ENCODE assay signal across 8 cellular contexts in the genomic region with DNA sequence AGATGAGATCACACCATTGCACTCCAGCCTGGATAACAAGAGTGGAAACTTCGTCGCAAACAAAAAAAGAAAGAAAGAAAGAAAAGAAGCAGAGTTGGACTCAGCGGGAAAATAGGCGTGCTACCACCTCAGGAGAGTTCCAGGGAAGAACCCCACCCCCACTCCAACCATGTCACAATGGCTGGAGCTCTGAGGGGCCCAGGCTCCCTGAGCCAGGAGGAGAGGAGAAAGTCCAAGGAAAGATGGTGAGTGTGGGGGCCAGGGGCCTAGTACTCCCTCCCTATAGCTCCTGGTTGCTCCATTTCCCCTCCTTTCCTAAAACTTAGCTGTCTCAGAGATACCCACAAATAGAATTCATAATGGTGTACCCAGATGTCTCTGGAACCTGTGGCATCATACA. TPM values are rescaled to one million over a fixed set of nuclear protein-coding genes. Genes with fewer than 3 reads are reported as not detected.
DNase-seq lines count a peak whose midpoint lies in the region; ATAC-seq and TF ChIP-seq lines count a peak whose summit lies in the region.
"Not testable (repeated sequence)": the region's sequence is repeated elsewhere in the genome, so short reads cannot be mapped to it uniquely, and the experiment has no call there.

SLC35G6 (plus strand) TSS at position 172 of the 400 bp plus-strand sequence; CDS start at position 243, 71 bp downstream.

- TF ChIP-seq EP300 in gastroesophageal sphincter (IDR thresholded peaks at IDR 0.05); transverse colon (IDR thresholded peaks at IDR 0.05; ENCODE audit: low read depth): not testable (repeated sequence)

- not testable (repeated sequence) for TF ChIP-seq CTCF in CD8-positive, alpha-beta T cell (IDR thresholded peaks at IDR 0.05); body of pancreas (IDR thresholded peaks at IDR 0.05); gastroesophageal sphincter (IDR thresholded peaks at IDR 0.05); mucosa of descending colon (IDR thresholded peaks at IDR 0.05); psoas muscle (IDR thresholded peaks at IDR 0.05); transverse colon (IDR thresholded peaks at IDR 0.05)

- TF ChIP-seq POLR2A in body of pancreas (IDR thresholded peaks at IDR 0.05); gastroesophageal sphincter (IDR thresholded peaks at IDR 0.05); transverse colon (IDR thresholded peaks at IDR 0.05): not testable (repeated sequence)

- peak within 1 kb of the TSS; percentile 100 for H3K4me3 Mint-ChIP-seq in CD8-positive, alpha-beta T cell
- peak within 1 kb of the TSS; percentile 89 for H3K4me3 Mint-ChIP-seq in activated CD4-positive, alpha-beta memory T cell treated with anti-CD3 and anti-CD28 coated beads for 36 hours

- H3K27me3 ChIP-seq in CD8-positive, alpha-beta T cell (ENCODE audit: insufficient read depth, low read length); NT2/D1 (ENCODE audit: insufficient read depth, insufficient read length); body of pancreas; gastroesophageal sphincter; psoas muscle (ENCODE audit: insufficient read depth in 3 of 3, low read length in 2 of 3); transverse colon: not testable (repeated sequence)

- not testable (repeated sequence) for H3K9me3 Mint-ChIP-seq in CD8-positive, alpha-beta T cell; activated CD4-positive, alpha-beta memory T cell treated with anti-CD3 and anti-CD28 coated beads for 36 hours

- POLR2A ChIA-PET in CD8-positive, alpha-beta T cell (lab: Charles Lee), result interaction anchor here (0.6 to 3.6 kb wide), 3 partner anchors 45 to 199 kb away, joined by 3 to 47 read pairs (median 3); partner anchors contain the start of gene TMEM102
- POLR2A ChIA-PET in activated CD4-positive, alpha-beta memory T cell treated with anti-CD3 and anti-CD28 coated beads for 36 hours (lab: Charles Lee), result interaction anchor here (1.3 kb wide), 1 partner anchor 206 kb away, joined by 4 read pairs; the partner anchor contains the start of gene TP53

- CTCF ChIA-PET in CD8-positive, alpha-beta T cell (lab: Charles Lee), result interaction anchor here (1.1 to 4.0 kb wide), 4 partner anchors 26 to 87 kb away, joined by 3 to 34 read pairs (median 6); partner anchors contain the start of gene PLSCR3
- CTCF ChIA-PET in activated CD4-positive, alpha-beta memory T cell treated with anti-CD3 and anti-CD28 coated beads for 36 hours (lab: Charles Lee), result interaction anchor here (1.1 to 6.2 kb wide), 2 partner anchors 45 to 85 kb away, joined by 3 to 54 read pairs; partner anchors contain the start of gene TMEM102

- peak within 1 kb of the TSS; percentile 86 for H3K4me3 ChIP-seq in CD8-positive, alpha-beta T cell (ENCODE audit: low read depth, low read length)
- H3K4me3 ChIP-seq in NT2/D1 (ENCODE audit: insufficient read length, low read depth); body of pancreas; mucosa of descending colon: not testable (repeated sequence)
- H3K4me3 ChIP-seq in gastroesophageal sphincter (peak within 1 kb of the TSS in 1 of 2 donors; percentile 100), psoas muscle (peak within 1 kb of the TSS; percentile 97), transverse colon (peak within 1 kb of the TSS in 1 of 4 donors; percentile 90)

- peaks cover 43% of the 10 kb centered on the region for H3K4me1 ChIP-seq in CD8-positive, alpha-beta T cell (ENCODE audit: insufficient read depth, low read length)
- peaks cover 14% of the 10 kb centered on the region for H3K4me1 ChIP-seq in NT2/D1 (ENCODE audit: insufficient read depth, insufficient read length)
- peaks cover 49% of the 10 kb centered on the region for H3K4me1 ChIP-seq in body of pancreas
- H3K4me1 ChIP-seq in gastroesophageal sphincter, result peaks cover 6 to 76% (median 34%) of the 10 kb centered on the region in 3 donors
- H3K4me1 ChIP-seq in mucosa of descending colon (ENCODE audit: low read depth), result peaks cover 32% of the 10 kb centered on the region
- H3K4me1 ChIP-seq in psoas muscle, result peaks cover 51% of the 10 kb centered on the region
- peaks cover 14 to 48% (median 34%) of the 10 kb centered on the region in 4 donors for H3K4me1 ChIP-seq in transverse colon

- H3K27ac Mint-ChIP-seq in CD8-positive, alpha-beta T cell, result peak within 1 kb of the TSS; percentile 100
- peak within 1 kb of the TSS; percentile 100 for H3K27ac Mint-ChIP-seq in activated CD4-positive, alpha-beta memory T cell treated with anti-CD3 and anti-CD28 coated beads for 36 hours

- ATAC-seq in CD8-positive, alpha-beta T cell; body of pancreas; gastroesophageal sphincter; mucosa of descending colon; psoas muscle: not testable (repeated sequence)

- H3K9me3 ChIP-seq in CD8-positive, alpha-beta T cell (ENCODE audit: low read length); NT2/D1 (ENCODE audit: insufficient read depth, low read length); body of pancreas; gastroesophageal sphincter; mucosa of descending colon; psoas muscle; transverse colon: not testable (repeated sequence)

- peak within 1 kb of the TSS; percentile 74 for H3K27ac ChIP-seq in CD8-positive, alpha-beta T cell (ENCODE audit: low read depth, low read length)
- H3K27ac ChIP-seq in body of pancreas (peak within 1 kb of the TSS; percentile 99 to 100 (median 99)), gastroesophageal sphincter (peak within 1 kb of the TSS; percentile 99 to 100 (median 100)), psoas muscle (peak within 1 kb of the TSS; percentile 100), transverse colon (peak within 1 kb of the TSS; percentile 99 to 100 (median 99))

- peak within 1 kb of the TSS; percentile 82 for H3K9ac ChIP-seq in NT2/D1 (ENCODE audit: insufficient read length, low read depth)

- H3K4me1 Mint-ChIP-seq in CD8-positive, alpha-beta T cell (ENCODE audit: low read depth), result peaks cover 71% of the 10 kb centered on the region
- peaks cover 66% of the 10 kb centered on the region for H3K4me1 Mint-ChIP-seq in activated CD4-positive, alpha-beta memory T cell treated with anti-CD3 and anti-CD28 coated beads for 36 hours (ENCODE audit: low read depth)

- H3K27me3 Mint-ChIP-seq in CD8-positive, alpha-beta T cell (ENCODE audit: low read depth); activated CD4-positive, alpha-beta memory T cell treated with anti-CD3 and anti-CD28 coated beads for 36 hours: not testable (repeated sequence)

- peaks cover 36% of the 10 kb centered on the region for H3K36me3 Mint-ChIP-seq in CD8-positive, alpha-beta T cell
- peaks cover 17% of the 10 kb centered on the region for H3K36me3 Mint-ChIP-seq in activated CD4-positive, alpha-beta memory T cell treated with anti-CD3 and anti-CD28 coated beads for 36 hours

- intact Hi-C loops in CD8-positive, alpha-beta T cell (cut with DNase I, micrococcal nuclease), result loop anchor here (5.0 kb wide), 4 partner anchors 129 to 469 kb away; partner anchors contain the start of genes CYB5D1 (in 1 of the 2), KCTD11 (in 1 of the 2), NAA38 (in 1 of the 2) and RNASEK (in 1 of the 2)
- intact Hi-C loops in activated CD4-positive, alpha-beta memory T cell treated with anti-CD3 and anti-CD28 coated beads for 36 hours (cut with micrococcal nuclease), result loop anchor here (5.0 kb wide), 2 partner anchors 129 to 206 kb away; partner anchors contain the start of genes KCTD11, TP53 and WRAP53
- intact Hi-C loops in body of pancreas (cut with DNase I); mucosa of descending colon (cut with DNase I, micrococcal nuclease); transverse colon (cut with DNase I; ENCODE audit: low total_unique reads): not testable (repeated sequence)
- intact Hi-C loops in psoas muscle (cut with DNase I), result loop anchor here in 1 of 2 donors (2.0 to 5.0 kb wide), 3 partner anchors 42 to 741 kb away; partner anchors contain the start of gene FGF11

- WGBS in body of pancreas, 2 donors, result 91 to 94% methylated on average over 4 of the region's 4 CpGs
- WGBS in gastroesophageal sphincter (ENCODE audit: low coverage in 1 of 2), 2 donors, result 38 to 89% methylated on average over 2 to 4 of the region's 4 CpGs
- 83 to 97% (median 86%) methylated on average over 4 of the region's 4 CpGs for WGBS in psoas muscle, 3 donors
- WGBS in transverse colon (ENCODE audit: low coverage in 1 of 2), 2 donors, result 97% methylated on average over 4 of the region's 4 CpGs; no CpG with 5 or more reads in 1 of the 2 donors

- in situ Hi-C loops in transverse colon (cut with MboI; ENCODE audit: low pct_ligation_motif_present in 1 of 4, low pct_unique_long_range_greater_than_20kb in 1 of 4, low sequenced_read_pairs in 3 of 4), result not testable (repeated sequence)

- not testable (repeated sequence) for DNase-seq in CD8-positive, alpha-beta T cell; NT2/D1 (ENCODE audit: low read depth, low spot score); activated CD4-positive, alpha-beta memory T cell treated with anti-CD3 and anti-CD28 coated beads for 36 hours; body of pancreas; psoas muscle; transverse colon
- DNase-seq in mucosa of descending colon, result peak in 2 of 3 donors; percentile 18 to 19

- H3K36me3 ChIP-seq in CD8-positive, alpha-beta T cell (ENCODE audit: insufficient read depth, low read length); NT2/D1 (ENCODE audit: insufficient read depth, insufficient read length, low read length); body of pancreas (replicated peaks in 1 of 2; ENCODE audit: insufficient read depth in 1 of 2, low read depth in 2 of 2); gastroesophageal sphincter; mucosa of descending colon (ENCODE audit: low read depth); psoas muscle (ENCODE audit: insufficient read depth in 1 of 2, low read depth in 1 of 2); transverse colon: not testable (repeated sequence)

RNA-seq across cellular contexts. Expression of gene SLC35G6, which starts in this region (rescaled TPM):
- not detected for total RNA-seq in CD8-positive, alpha-beta T cell
- not detected for total RNA-seq in activated CD4-positive, alpha-beta memory T cell treated with anti-CD3 and anti-CD28 coated beads for 36 hours
- total RNA-seq in body of pancreas, result not detected
- total RNA-seq in gastroesophageal sphincter, result not detected
- total RNA-seq in mucosa of descending colon, result not detected
- total RNA-seq in psoas muscle, result not detected
- under 1 TPM in 1 of 3 donors, not detected in 2; 0.05 TPM for polyA plus RNA-seq in psoas muscle
- not detected for total RNA-seq in transverse colon

Comparison
In these comparisons a context has a peak if more than half of its experiments do, and no peak if none do; other contexts are left out.
1. Peak in DNase-seq in mucosa of descending colon; RNA of the gene not detected or under 1 TPM.